Comparison of ENCODE assay signal across 12 cellular contexts in the genomic region with DNA sequence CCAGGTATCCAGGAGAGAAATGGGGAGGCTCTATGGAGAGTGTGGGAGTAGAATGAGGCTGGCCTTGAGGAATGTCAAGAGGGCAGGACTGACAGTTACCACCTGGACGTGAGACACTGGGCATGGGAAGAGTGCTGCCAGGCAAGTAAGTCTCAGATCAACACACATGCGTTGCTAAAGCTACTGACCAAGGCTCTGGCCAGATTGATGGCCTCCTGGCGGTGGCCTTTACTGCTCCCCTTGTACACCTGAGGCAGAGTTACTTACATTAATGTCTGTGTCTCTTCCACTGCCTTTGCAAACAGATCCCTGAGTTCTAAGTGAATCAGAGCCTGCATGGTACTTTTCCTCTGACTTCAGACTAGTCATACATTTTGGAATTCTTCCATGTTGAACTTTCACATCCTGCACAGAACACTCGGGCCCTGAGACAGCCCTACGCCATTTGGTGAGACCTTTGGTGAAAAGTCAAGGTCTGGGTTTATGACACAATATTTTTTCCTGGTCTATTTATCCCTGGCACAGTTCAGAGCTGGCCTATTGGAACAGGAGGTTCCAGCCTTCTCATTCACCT.
DNase-seq lines count a peak whose midpoint lies in the region; ATAC-seq and TF ChIP-seq lines count a peak whose summit lies in the region.
"Had no signal": no experiment of that assay in that cellular context is flagged by ENCODE, and none has a peak within 500 bp of the region (broad histone marks: within the 10 kb centered on the region; RNA-seq: fewer than 3 reads in every experiment).

No MANE protein-coding gene starts in this region.

- peaks cover 0 to 2% of the 10 kb centered on the region in 2 donors for H3K9me3 ChIP-seq in esophagus (ENCODE audit: control insufficient read depth in 2 of 2, insufficient read depth in 1 of 2, low read depth in 1 of 2, low read length in 1 of 2)
- H3K9me3 ChIP-seq in OCI-LY7 (ENCODE audit: low read length) = no peaks in the 10 kb centered on the region

- POLR2A ChIA-PET in OCI-LY7 (lab: Charles Lee) = interaction anchor here (1.9 kb wide), 1 partner anchor 13 kb away, joined by 4 read pairs; no protein-coding TSS in a partner anchor

- no peak overlapping the region for H2AFZ ChIP-seq in OCI-LY7 (ENCODE audit: low read length)

- BruUV-seq in OCI-LY7 (replicated peaks; lab: Mats Ljungman, UMichigan) = no TSS peak

- H3K27ac Mint-ChIP-seq in nephron = peak overlapping the region; percentile 89 to 97 (median 95)
- H3K27ac Mint-ChIP-seq: activated T-helper 1 cell treated with anti-CD3 and anti-CD28 coated beads, Interleukin-12 subunit alpha, Interleukin-12 subunit beta, Interleukin-2, Interleukin-4 antibody, amounts not matched to agents 30 ng/mL and 10 ng/mL and 1 ng/mL, durations not matched to agents 14 hours and 24 hours and 36 hours; endodermal cell; T-helper 2 cell treated with Interferon-gamma antibody and Interleukin-4, amounts not matched to agents 5 μg/mL and 100 μg/mL, for 36 hours had no signal

- DNase-seq in AG09309 (ENCODE audit: low read depth) = peak; percentile 86
- peak; percentile 55 for DNase-seq in RKO (ENCODE audit: low spot score)
- DNase-seq in GOT3 (lab: John Stamatoyannopoulos, UW) = no peak
- DNase-seq in AML-193 (lab: John Stamatoyannopoulos, UW) = no peak
- no peak for DNase-seq in OCI-LY7 (ENCODE audit: low spot score)
- no peak for DNase-seq in Right ventricle myocardium superior
- DNase-seq: endodermal cell, naive B cell had no signal

- H3K4me3 Mint-ChIP-seq in nephron = no peak overlapping the region
- H3K4me3 Mint-ChIP-seq: activated T-helper 1 cell treated with anti-CD3 and anti-CD28 coated beads, Interleukin-12 subunit alpha, Interleukin-12 subunit beta, Interleukin-2, Interleukin-4 antibody, amounts not matched to agents 30 ng/mL and 10 ng/mL and 1 ng/mL, durations not matched to agents 14 hours and 24 hours and 36 hours; endodermal cell; naive B cell; T-helper 2 cell treated with Interferon-gamma antibody and Interleukin-4, amounts not matched to agents 5 μg/mL and 100 μg/mL, for 36 hours had no signal

- H3K27ac ChIP-seq in esophagus (ENCODE audit: low read depth in 2 of 2, low read length in 1 of 2) (peak overlapping the region; percentile 3 to 69), OCI-LY7 (ENCODE audit: low read depth, low read length, poor library complexity, severe bottlenecking) (no peak overlapping the region)

- no peaks in the 10 kb centered on the region for H4K20me1 ChIP-seq in OCI-LY7 (ENCODE audit: insufficient read depth, low read length)

- CTCF ChIA-PET in OCI-LY7 (lab: Charles Lee; ENCODE audit: unreplicated experiment) = no interaction called here

- no peaks in the 10 kb centered on the region for H3K79me2 ChIP-seq in OCI-LY7 (ENCODE audit: insufficient read depth, low read depth, low read length)

- peaks cover 50% of the 10 kb centered on the region for H3K4me1 Mint-ChIP-seq in nephron

- H3K36me3 ChIP-seq in esophagus (ENCODE audit: control insufficient read depth in 2 of 2, insufficient read depth in 2 of 2, low read length in 1 of 2) (no peaks in the 10 kb centered on the region), OCI-LY7 (ENCODE audit: insufficient read depth, low read length) (no peaks in the 10 kb centered on the region)

- H3K4me3 ChIP-seq in AG09309 (ENCODE audit: control insufficient read depth, low read depth, low read length) (no peak overlapping the region), esophagus (ENCODE audit: low read depth in 1 of 2, low read length in 2 of 2) (no peak overlapping the region), OCI-LY7 (ENCODE audit: low read depth, low read length, poor library complexity, severe bottlenecking) (no peak overlapping the region)

- TF ChIP-seq CTCF in AG09309 (IDR thresholded peaks at IDR 0.05; ENCODE audit: control insufficient read depth, insufficient read depth, low read depth, low read length, missing control alignments) (no peak), nephron (IDR thresholded peaks at IDR 0.05; ENCODE audit: unreplicated experiment in 3 of 3) (no peak), OCI-LY7 (conservative IDR thresholded peaks at IDR 0.05; ENCODE audit: low read length) (no peak)

- intact Hi-C loops in OCI-LY7 (cut with micrococcal nuclease; ENCODE audit: unreplicated experiment) (no loop called here), Right ventricle myocardium superior (cut with DNase I) (no loop called here)

- no peak overlapping the region for H3K4me2 ChIP-seq in OCI-LY7 (ENCODE audit: low read length)

- H3K4me1 ChIP-seq in esophagus (ENCODE audit: control insufficient read depth in 2 of 2, insufficient read depth in 2 of 2, low read length in 1 of 2) = peaks cover 2 to 7% of the 10 kb centered on the region in 2 donors
- no peaks in the 10 kb centered on the region for H3K4me1 ChIP-seq in OCI-LY7 (ENCODE audit: insufficient read depth, low read length, poor library complexity, severe bottlenecking)

- no peak for ATAC-seq in Right ventricle myocardium superior (ENCODE audit: poor library complexity)

- peaks cover 0 to 5% of the 10 kb centered on the region in 2 donors for H3K27me3 ChIP-seq in esophagus (ENCODE audit: control insufficient read depth in 1 of 2, insufficient read depth in 2 of 2, low read length in 2 of 2)

- no peaks in the 10 kb centered on the region for H3K27me3 Mint-ChIP-seq in nephron (ENCODE audit: low read depth)

- no peaks in the 10 kb centered on the region for H3K36me3 Mint-ChIP-seq in nephron (ENCODE audit: low read depth)
- H3K36me3 Mint-ChIP-seq: naive B cell had no signal

- no peaks in the 10 kb centered on the region for H3K9me3 Mint-ChIP-seq in nephron
- H3K9me3 Mint-ChIP-seq: activated T-helper 1 cell treated with anti-CD3 and anti-CD28 coated beads, Interleukin-12 subunit alpha, Interleukin-12 subunit beta, Interleukin-2, Interleukin-4 antibody, amounts not matched to agents 30 ng/mL and 10 ng/mL and 1 ng/mL, durations not matched to agents 14 hours and 24 hours and 36 hours; endodermal cell; T-helper 2 cell treated with Interferon-gamma antibody and Interleukin-4, amounts not matched to agents 5 μg/mL and 100 μg/mL, for 36 hours had no signal

- WGBS in esophagus, 2 donors = 44 to 45% methylated on average over 5 of the region's 5 CpGs

- H3K9me2 ChIP-seq in OCI-LY7 (ENCODE audit: insufficient read depth, low read length) = no peaks in the 10 kb centered on the region

Comparison
In these comparisons a context has a peak if more than half of its experiments do, and no peak if none do; other contexts are left out.
1. DNase-seq: peak in AG09309 (single experiment) and RKO (single experiment); none in GOT3 (single experiment), AML-193 (0 of 2), OCI-LY7 (single experiment) and Right ventricle myocardium superior (single experiment).